ENCODE assay signal across 9 cellular contexts in genomic region chr13:91078093-91078679, GRCh38.
DNase-seq lines count a peak whose midpoint lies in the region; ATAC-seq, FAIRE-seq and TF ChIP-seq lines count a peak whose summit lies in the region.
"Had no signal": no experiment of that assay in that cellular context is flagged by ENCODE, and none has a peak within 500 bp of the region (broad histone marks: within the 10 kb centered on the region; RNA-seq: fewer than 3 reads in every experiment).

No MANE protein-coding gene starts in this region.

- intact Hi-C loops in natural killer cell (cut with micrococcal nuclease) = no loop called here

- H3K36me3 Mint-ChIP-seq in activated T-helper 17 cell treated with anti-CD3 and anti-CD28 coated beads, Interleukin-2, amount 50 U/mL, for 72 hours (ENCODE audit: low read depth) = no peaks in the 10 kb centered on the region
- no peaks in the 10 kb centered on the region for H3K36me3 Mint-ChIP-seq in natural killer cell

- POLR2A ChIA-PET in RWPE1 (lab: Yijun Ruan, JAX; ENCODE audit: low non-redundant PET) = no interaction called here

- in situ Hi-C loops in GM13976 (cut with MboI; ENCODE audit: low sequenced_read_pairs, unreplicated experiment) = no loop called here

- ATAC-seq in foreskin keratinocyte (no peak), GM19035 (IDR thresholded peaks at IDR 0.05; ENCODE audit: unreplicated experiment) (no peak), natural killer cell (no peak)
- no peak for ATAC-seq in activated T-helper 17 cell treated with anti-CD3 and anti-CD28 coated beads, Interleukin-2, amount 50 U/mL, for 72 hours (replicated peaks)

- no peak for TF ChIP-seq CTCF in GM13976 (IDR thresholded peaks at IDR 0.05; ENCODE audit: borderline replicate concordance, control extremely low read depth, extremely low read depth, insufficient read depth, missing control alignments)
- peak; percentile 47 for TF ChIP-seq CTCF in RWPE1 (conservative IDR thresholded peaks at IDR 0.05; ENCODE audit: low read depth)
- TF ChIP-seq CTCF in foreskin keratinocyte (conservative IDR thresholded peaks at IDR 0.05) = peak; percentile 38
- no peak for TF ChIP-seq CTCF in natural killer cell (IDR thresholded peaks at IDR 0.05)

- no peaks in the 10 kb centered on the region for H3K27me3 Mint-ChIP-seq in activated T-helper 17 cell treated with anti-CD3 and anti-CD28 coated beads, Interleukin-2, amount 50 U/mL, for 72 hours
- no peaks in the 10 kb centered on the region for H3K27me3 Mint-ChIP-seq in natural killer cell (ENCODE audit: low read depth in 2 of 2)

- no peaks in the 10 kb centered on the region for H3K4me1 Mint-ChIP-seq in activated T-helper 17 cell treated with anti-CD3 and anti-CD28 coated beads, Interleukin-2, amount 50 U/mL, for 72 hours
- H3K4me1 Mint-ChIP-seq in natural killer cell = no peaks in the 10 kb centered on the region

- H3K4me3 Mint-ChIP-seq in activated T-helper 17 cell treated with anti-CD3 and anti-CD28 coated beads, Interleukin-2, amount 50 U/mL, for 72 hours = no peak overlapping the region
- H3K4me3 Mint-ChIP-seq in natural killer cell = no peak overlapping the region

- no peaks in the 10 kb centered on the region for H3K9me3 Mint-ChIP-seq in activated T-helper 17 cell treated with anti-CD3 and anti-CD28 coated beads, Interleukin-2, amount 50 U/mL, for 72 hours
- peaks cover 0 to 4% of the 10 kb centered on the region in 2 donors for H3K9me3 Mint-ChIP-seq in natural killer cell

- H3K4me1 ChIP-seq in foreskin keratinocyte = no peaks in the 10 kb centered on the region

- peak; percentile 24 for DNase-seq in GM13976 (ENCODE audit: low spot score)
- no peak for DNase-seq in RWPE1 (ENCODE audit: low spot score)
- DNase-seq in foreskin keratinocyte = peak in 1 of 2 donors; percentile 18
- no peak for DNase-seq in retina
- no peak for DNase-seq in natural killer cell
- DNase-seq: stimulated activated CD4-positive, alpha-beta T cell treated with anti-CD3 and anti-CD28 coated beads, Interleukin-12 subunit alpha, Interleukin-12 subunit beta, amount 100 ng/mL, for 4 hours had no signal

- H3K27ac ChIP-seq in RWPE1 (no peak overlapping the region), foreskin keratinocyte (no peak overlapping the region)

- FAIRE-seq in A204.1 (lab: Jason Lieb, UNC) = peak; percentile 86

- no peaks in the 10 kb centered on the region for H3K27me3 ChIP-seq in foreskin keratinocyte

- CTCF ChIA-PET in RWPE1 (lab: Yijun Ruan, JAX) = interaction anchor here (0.6 to 0.8 kb wide), 3 partner anchors 17 to 106 kb away, joined by 3 to 4 read pairs (median 3); no protein-coding TSS in a partner anchor

- no peak overlapping the region for H3K27ac Mint-ChIP-seq in activated T-helper 17 cell treated with anti-CD3 and anti-CD28 coated beads, Interleukin-2, amount 50 U/mL, for 72 hours
- no peak overlapping the region for H3K27ac Mint-ChIP-seq in natural killer cell

Comparison
In these comparisons a context has a peak if more than half of its experiments do, and no peak if none do; other contexts are left out.
1. CTCF ChIP-seq: peak in RWPE1 (single experiment) and foreskin keratinocyte (single experiment); none in GM13976 (single experiment) and natural killer cell (single experiment).